In the genomic region with DNA sequence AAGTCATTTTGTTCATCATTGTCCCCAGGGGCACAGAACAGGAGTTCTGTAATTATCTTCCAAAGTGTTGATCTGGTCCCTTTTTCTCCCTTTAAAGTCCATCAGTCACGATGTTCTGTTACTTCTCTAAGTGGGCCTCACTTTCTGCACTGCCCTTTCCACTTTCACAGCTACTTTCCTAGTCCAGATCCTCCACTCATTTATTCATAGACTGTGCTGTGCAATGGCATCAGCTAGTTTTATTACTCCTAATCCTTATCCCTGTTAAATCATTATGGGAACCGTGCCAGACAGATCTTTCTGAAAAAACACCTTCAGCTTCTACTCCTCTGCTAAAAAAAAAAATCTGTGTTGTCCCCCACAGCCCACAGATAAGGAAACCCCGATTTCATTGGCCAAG, we compare ENCODE assay signal across 1 cellular context.
TF ChIP-seq lines count a peak whose summit lies in the region.

No MANE protein-coding gene starts in this region.

TF ChIP-seq in HEK293, 187 proteins besides CTCF, POLR2A, EP300 and RAD21 (continued from another document and continues in another):
- no peak for TF ChIP-seq ZBTB20 (tag by site-specific recombination; IDR thresholded peaks at IDR 0.05)
- no peak for TF ChIP-seq KLF10 (tag by site-specific recombination; IDR thresholded peaks at IDR 0.05)
- TF ChIP-seq, protein P1, sequence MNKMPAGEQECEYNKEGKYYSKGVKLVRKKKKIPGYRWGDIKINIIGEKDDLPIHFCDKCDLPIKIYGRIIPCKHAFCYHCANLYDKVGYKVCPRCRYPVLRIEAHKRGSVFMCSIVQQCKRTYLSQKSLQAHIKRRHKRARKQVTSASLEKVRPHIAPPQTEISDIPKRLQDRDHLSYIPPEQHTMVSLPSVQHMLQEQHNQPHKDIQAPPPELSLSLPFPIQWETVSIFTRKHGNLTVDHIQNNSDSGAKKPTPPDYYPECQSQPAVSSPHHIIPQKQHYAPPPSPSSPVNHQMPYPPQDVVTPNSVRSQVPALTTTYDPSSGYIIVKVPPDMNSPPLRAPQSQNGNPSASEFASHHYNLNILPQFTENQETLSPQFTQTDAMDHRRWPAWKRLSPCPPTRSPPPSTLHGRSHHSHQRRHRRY (tag by site-specific recombination; IDR thresholded peaks at IDR 0.05), result no peak
- TF ChIP-seq ZNF843 (tag by site-specific recombination; IDR thresholded peaks at IDR 0.05), result no peak
- TF ChIP-seq ZNF24 (tag by site-specific recombination; IDR thresholded peaks at IDR 0.05), result peak; percentile 52; the same call in 1 of the 2 replicates
- TF ChIP-seq MYNN (tag by site-specific recombination; IDR thresholded peaks at IDR 0.05; ENCODE audit: borderline replicate concordance), result no peak
- TF ChIP-seq ZNF654 (tag by site-specific recombination; IDR thresholded peaks at IDR 0.05; ENCODE audit: low read depth), result no peak
- no peak for TF ChIP-seq BCL11B (tag by site-specific recombination; IDR thresholded peaks at IDR 0.05; ENCODE audit: low read depth)
- TF ChIP-seq ZXDB (tag by site-specific recombination; IDR thresholded peaks at IDR 0.05), result peak; percentile 67
- peak; percentile 77 for TF ChIP-seq PRDM1 (tag by site-specific recombination; IDR thresholded peaks at IDR 0.05)
- TF ChIP-seq HOXC10 (CRISPR knock-in tag; IDR thresholded peaks at IDR 0.05), result no peak
- no peak for TF ChIP-seq REPIN1 (tag by site-specific recombination; IDR thresholded peaks at IDR 0.05; ENCODE audit: low read depth)
- TF ChIP-seq ZNF600 (tag by site-specific recombination; IDR thresholded peaks at IDR 0.05), result peak; percentile 70; the same call in 1 of the 2 replicates
- no peak for TF ChIP-seq ZIC2 (tag by site-specific recombination; IDR thresholded peaks at IDR 0.05)
- peak; percentile 93 for TF ChIP-seq ZNF394 (tag by site-specific recombination; IDR thresholded peaks at IDR 0.05; ENCODE audit: borderline replicate concordance)
- TF ChIP-seq ZFP37 (tag by site-specific recombination; IDR thresholded peaks at IDR 0.05), result no peak
- TF ChIP-seq ZNF48 (tag by site-specific recombination; IDR thresholded peaks at IDR 0.05), result no peak
- TF ChIP-seq YY1 (tag by site-specific recombination; IDR thresholded peaks at IDR 0.05), result no peak
- no peak for TF ChIP-seq SCRT2 (tag by site-specific recombination; IDR thresholded peaks at IDR 0.05)
- TF ChIP-seq, protein P2, sequence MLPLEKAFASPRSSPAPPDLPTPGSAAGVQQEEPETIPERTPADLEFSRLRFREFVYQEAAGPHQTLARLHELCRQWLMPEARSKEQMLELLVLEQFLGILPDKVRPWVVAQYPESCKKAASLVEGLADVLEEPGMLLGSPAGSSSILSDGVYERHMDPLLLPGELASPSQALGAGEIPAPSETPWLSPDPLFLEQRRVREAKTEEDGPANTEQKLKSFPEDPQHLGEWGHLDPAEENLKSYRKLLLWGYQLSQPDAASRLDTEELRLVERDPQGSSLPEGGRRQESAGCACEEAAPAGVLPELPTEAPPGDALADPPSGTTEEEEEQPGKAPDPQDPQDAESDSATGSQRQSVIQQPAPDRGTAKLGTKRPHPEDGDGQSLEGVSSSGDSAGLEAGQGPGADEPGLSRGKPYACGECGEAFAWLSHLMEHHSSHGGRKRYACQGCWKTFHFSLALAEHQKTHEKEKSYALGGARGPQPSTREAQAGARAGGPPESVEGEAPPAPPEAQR (tag by site-specific recombination; IDR thresholded peaks at IDR 0.05), result no peak
- TF ChIP-seq, protein P3, sequence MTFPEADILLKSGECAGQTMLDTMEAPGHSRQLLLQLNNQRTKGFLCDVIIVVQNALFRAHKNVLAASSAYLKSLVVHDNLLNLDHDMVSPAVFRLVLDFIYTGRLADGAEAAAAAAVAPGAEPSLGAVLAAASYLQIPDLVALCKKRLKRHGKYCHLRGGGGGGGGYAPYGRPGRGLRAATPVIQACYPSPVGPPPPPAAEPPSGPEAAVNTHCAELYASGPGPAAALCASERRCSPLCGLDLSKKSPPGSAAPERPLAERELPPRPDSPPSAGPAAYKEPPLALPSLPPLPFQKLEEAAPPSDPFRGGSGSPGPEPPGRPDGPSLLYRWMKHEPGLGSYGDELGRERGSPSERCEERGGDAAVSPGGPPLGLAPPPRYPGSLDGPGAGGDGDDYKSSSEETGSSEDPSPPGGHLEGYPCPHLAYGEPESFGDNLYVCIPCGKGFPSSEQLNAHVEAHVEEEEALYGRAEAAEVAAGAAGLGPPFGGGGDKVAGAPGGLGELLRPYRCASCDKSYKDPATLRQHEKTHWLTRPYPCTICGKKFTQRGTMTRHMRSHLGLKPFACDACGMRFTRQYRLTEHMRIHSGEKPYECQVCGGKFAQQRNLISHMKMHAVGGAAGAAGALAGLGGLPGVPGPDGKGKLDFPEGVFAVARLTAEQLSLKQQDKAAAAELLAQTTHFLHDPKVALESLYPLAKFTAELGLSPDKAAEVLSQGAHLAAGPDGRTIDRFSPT (tag by site-specific recombination; IDR thresholded peaks at IDR 0.05), result 0 out of 2 replicates have a peak, but pooled peaks have one; percentile 30
- no peak for TF ChIP-seq ZNF416 (tag by site-specific recombination; IDR thresholded peaks at IDR 0.05)
- TF ChIP-seq OSR2 (tag by site-specific recombination; IDR thresholded peaks at IDR 0.05), result 0 out of 2 replicates have a peak, but pooled peaks have one; percentile 31
- no peak for TF ChIP-seq ZNF768 (tag by site-specific recombination; IDR thresholded peaks at IDR 0.05)
- no peak for TF ChIP-seq ZNF311 (tag by site-specific recombination; IDR thresholded peaks at IDR 0.05; ENCODE audit: borderline replicate concordance)
- TF ChIP-seq ZFP41 (tag by site-specific recombination; IDR thresholded peaks at IDR 0.05; ENCODE audit: borderline replicate concordance), result no peak
- TF ChIP-seq ZNF658 (tag by site-specific recombination; IDR thresholded peaks at IDR 0.05), result no peak
- no peak for TF ChIP-seq KLF9 (tag by site-specific recombination; IDR thresholded peaks at IDR 0.05; ENCODE audit: low read depth)
- TF ChIP-seq ZNF629 (tag by site-specific recombination; IDR thresholded peaks at IDR 0.05), result no peak
- TF ChIP-seq, protein P4, sequence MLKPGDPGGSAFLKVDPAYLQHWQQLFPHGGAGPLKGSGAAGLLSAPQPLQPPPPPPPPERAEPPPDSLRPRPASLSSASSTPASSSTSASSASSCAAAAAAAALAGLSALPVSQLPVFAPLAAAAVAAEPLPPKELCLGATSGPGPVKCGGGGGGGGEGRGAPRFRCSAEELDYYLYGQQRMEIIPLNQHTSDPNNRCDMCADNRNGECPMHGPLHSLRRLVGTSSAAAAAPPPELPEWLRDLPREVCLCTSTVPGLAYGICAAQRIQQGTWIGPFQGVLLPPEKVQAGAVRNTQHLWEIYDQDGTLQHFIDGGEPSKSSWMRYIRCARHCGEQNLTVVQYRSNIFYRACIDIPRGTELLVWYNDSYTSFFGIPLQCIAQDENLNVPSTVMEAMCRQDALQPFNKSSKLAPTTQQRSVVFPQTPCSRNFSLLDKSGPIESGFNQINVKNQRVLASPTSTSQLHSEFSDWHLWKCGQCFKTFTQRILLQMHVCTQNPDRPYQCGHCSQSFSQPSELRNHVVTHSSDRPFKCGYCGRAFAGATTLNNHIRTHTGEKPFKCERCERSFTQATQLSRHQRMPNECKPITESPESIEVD (tag by site-specific recombination; IDR thresholded peaks at IDR 0.05), result 0 out of 2 replicates have a peak, but pooled peaks have one; percentile 26
- TF ChIP-seq ZNF223 (tag by site-specific recombination; IDR thresholded peaks at IDR 0.05), result no peak
- TF ChIP-seq, protein P5, sequence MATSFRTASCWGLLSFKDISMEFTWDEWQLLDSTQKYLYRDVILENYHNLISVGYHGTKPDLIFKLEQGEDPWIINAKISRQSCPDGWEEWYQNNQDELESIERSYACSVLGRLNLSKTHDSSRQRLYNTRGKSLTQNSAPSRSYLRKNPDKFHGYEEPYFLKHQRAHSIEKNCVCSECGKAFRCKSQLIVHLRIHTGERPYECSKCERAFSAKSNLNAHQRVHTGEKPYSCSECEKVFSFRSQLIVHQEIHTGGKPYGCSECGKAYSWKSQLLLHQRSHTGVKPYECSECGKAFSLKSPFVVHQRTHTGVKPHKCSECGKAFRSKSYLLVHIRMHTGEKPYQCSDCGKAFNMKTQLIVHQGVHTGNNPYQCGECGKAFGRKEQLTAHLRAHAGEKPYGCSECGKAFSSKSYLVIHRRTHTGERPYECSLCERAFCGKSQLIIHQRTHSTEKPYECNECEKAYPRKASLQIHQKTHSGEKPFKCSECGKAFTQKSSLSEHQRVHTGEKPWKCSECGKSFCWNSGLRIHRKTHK (tag by site-specific recombination; IDR thresholded peaks at IDR 0.05), result no peak
- 0 out of 2 replicates have a peak, but pooled peaks have one; percentile 27 for TF ChIP-seq ZNF366 (tag by site-specific recombination; conservative IDR thresholded peaks at IDR 0.05)
- no peak for TF ChIP-seq ZNF214 (tag by site-specific recombination; IDR thresholded peaks at IDR 0.05; ENCODE audit: borderline replicate concordance)
- TF ChIP-seq, protein P6, sequence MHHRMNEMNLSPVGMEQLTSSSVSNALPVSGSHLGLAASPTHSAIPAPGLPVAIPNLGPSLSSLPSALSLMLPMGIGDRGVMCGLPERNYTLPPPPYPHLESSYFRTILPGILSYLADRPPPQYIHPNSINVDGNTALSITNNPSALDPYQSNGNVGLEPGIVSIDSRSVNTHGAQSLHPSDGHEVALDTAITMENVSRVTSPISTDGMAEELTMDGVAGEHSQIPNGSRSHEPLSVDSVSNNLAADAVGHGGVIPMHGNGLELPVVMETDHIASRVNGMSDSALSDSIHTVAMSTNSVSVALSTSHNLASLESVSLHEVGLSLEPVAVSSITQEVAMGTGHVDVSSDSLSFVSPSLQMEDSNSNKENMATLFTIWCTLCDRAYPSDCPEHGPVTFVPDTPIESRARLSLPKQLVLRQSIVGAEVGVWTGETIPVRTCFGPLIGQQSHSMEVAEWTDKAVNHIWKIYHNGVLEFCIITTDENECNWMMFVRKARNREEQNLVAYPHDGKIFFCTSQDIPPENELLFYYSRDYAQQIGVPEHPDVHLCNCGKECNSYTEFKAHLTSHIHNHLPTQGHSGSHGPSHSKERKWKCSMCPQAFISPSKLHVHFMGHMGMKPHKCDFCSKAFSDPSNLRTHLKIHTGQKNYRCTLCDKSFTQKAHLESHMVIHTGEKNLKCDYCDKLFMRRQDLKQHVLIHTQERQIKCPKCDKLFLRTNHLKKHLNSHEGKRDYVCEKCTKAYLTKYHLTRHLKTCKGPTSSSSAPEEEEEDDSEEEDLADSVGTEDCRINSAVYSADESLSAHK (tag by site-specific recombination; IDR thresholded peaks at IDR 0.05), result no peak
- no peak for TF ChIP-seq ZNF114 (tag by site-specific recombination; IDR thresholded peaks at IDR 0.05)
- TF ChIP-seq ZSCAN16 (tag by site-specific recombination; IDR thresholded peaks at IDR 0.05), result no peak
- TF ChIP-seq, protein P7, sequence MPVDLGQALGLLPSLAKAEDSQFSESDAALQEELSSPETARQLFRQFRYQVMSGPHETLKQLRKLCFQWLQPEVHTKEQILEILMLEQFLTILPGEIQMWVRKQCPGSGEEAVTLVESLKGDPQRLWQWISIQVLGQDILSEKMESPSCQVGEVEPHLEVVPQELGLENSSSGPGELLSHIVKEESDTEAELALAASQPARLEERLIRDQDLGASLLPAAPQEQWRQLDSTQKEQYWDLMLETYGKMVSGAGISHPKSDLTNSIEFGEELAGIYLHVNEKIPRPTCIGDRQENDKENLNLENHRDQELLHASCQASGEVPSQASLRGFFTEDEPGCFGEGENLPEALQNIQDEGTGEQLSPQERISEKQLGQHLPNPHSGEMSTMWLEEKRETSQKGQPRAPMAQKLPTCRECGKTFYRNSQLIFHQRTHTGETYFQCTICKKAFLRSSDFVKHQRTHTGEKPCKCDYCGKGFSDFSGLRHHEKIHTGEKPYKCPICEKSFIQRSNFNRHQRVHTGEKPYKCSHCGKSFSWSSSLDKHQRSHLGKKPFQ (tag by site-specific recombination; IDR thresholded peaks at IDR 0.05), result no peak
- peak; percentile 32; the same call in 1 of the 2 replicates for TF ChIP-seq EGR2 (tag by site-specific recombination; IDR thresholded peaks at IDR 0.05; ENCODE audit: low read depth)
- no peak for TF ChIP-seq GLIS2 (tag by site-specific recombination; IDR thresholded peaks at IDR 0.05)
- no peak for TF ChIP-seq ZNF169 (tag by site-specific recombination; IDR thresholded peaks at IDR 0.05)
- no peak for TF ChIP-seq ZNF202 (tag by site-specific recombination; IDR thresholded peaks at IDR 0.05; ENCODE audit: borderline replicate concordance)
- no peak for TF ChIP-seq ZFP3 (tag by site-specific recombination; IDR thresholded peaks at IDR 0.05; ENCODE audit: low read depth)
- 0 out of 2 replicates have a peak, but pooled peaks have one; percentile 25 for TF ChIP-seq ZEB2 (tag by site-specific recombination; IDR thresholded peaks at IDR 0.05)
- no peak for TF ChIP-seq ZNF514 (tag by site-specific recombination; IDR thresholded peaks at IDR 0.05)
- TF ChIP-seq ZSCAN23 (tag by site-specific recombination; IDR thresholded peaks at IDR 0.05), result no peak
- 0 out of 2 replicates have a peak, but pooled peaks have one; percentile 17 for TF ChIP-seq ZNF501 (tag by site-specific recombination; IDR thresholded peaks at IDR 0.05)
- TF ChIP-seq, protein P8, sequence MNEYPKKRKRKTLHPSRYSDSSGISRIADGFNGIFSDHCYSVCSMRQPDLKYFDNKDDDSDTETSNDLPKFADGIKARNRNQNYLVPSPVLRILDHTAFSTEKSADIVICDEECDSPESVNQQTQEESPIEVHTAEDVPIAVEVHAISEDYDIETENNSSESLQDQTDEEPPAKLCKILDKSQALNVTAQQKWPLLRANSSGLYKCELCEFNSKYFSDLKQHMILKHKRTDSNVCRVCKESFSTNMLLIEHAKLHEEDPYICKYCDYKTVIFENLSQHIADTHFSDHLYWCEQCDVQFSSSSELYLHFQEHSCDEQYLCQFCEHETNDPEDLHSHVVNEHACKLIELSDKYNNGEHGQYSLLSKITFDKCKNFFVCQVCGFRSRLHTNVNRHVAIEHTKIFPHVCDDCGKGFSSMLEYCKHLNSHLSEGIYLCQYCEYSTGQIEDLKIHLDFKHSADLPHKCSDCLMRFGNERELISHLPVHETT (tag by site-specific recombination; IDR thresholded peaks at IDR 0.05), result no peak
- TF ChIP-seq, protein P9, sequence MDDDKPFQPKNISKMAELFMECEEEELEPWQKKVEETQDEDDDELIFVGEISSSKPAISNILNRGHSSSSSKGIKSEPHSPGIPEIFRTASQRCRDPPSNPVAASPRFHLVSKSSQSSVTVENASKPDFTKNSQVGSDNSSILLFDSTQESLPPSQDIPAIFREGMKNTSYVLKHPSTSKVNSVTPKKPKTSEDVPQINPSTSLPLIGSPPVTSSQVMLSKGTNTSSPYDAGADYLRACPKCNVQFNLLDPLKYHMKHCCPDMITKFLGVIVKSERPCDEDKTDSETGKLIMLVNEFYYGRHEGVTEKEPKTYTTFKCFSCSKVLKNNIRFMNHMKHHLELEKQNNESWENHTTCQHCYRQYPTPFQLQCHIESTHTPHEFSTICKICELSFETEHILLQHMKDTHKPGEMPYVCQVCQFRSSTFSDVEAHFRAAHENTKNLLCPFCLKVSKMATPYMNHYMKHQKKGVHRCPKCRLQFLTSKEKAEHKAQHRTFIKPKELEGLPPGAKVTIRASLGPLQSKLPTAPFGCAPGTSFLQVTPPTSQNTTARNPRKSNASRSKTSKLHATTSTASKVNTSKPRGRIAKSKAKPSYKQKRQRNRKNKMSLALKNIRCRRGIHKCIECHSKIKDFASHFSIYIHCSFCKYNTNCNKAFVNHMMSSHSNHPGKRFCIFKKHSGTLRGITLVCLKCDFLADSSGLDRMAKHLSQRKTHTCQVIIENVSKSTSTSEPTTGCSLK (tag by site-specific recombination; IDR thresholded peaks at IDR 0.05), result no peak
- TF ChIP-seq ZNF266 (tag by site-specific recombination; IDR thresholded peaks at IDR 0.05; ENCODE audit: low read depth), result no peak
